Comparison of ENCODE assay signal across 1 cellular context in the genomic region with DNA sequence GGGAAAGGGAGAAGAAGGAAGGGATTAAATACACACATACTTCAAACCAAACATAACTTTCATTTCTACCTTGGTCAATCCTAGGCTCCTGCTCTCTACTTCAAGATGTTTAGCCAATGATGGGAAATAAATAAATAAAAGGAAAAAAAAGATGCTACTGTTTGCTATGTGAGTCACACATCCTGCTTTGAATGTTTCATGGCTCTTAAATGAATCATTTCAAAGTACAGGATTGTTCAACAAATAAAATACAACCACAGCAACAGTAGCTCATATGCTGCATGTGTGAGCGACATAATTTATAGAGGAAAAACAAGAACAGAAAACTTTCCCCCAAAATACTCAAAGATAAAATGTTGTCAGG.
TF ChIP-seq lines count a peak whose summit lies in the region.

No MANE protein-coding gene starts in this region.

TF ChIP-seq in HepG2, 621 proteins besides CTCF, POLR2A, EP300 and RAD21 (continued from another document and continues in another):
- TF ChIP-seq, protein P1, sequence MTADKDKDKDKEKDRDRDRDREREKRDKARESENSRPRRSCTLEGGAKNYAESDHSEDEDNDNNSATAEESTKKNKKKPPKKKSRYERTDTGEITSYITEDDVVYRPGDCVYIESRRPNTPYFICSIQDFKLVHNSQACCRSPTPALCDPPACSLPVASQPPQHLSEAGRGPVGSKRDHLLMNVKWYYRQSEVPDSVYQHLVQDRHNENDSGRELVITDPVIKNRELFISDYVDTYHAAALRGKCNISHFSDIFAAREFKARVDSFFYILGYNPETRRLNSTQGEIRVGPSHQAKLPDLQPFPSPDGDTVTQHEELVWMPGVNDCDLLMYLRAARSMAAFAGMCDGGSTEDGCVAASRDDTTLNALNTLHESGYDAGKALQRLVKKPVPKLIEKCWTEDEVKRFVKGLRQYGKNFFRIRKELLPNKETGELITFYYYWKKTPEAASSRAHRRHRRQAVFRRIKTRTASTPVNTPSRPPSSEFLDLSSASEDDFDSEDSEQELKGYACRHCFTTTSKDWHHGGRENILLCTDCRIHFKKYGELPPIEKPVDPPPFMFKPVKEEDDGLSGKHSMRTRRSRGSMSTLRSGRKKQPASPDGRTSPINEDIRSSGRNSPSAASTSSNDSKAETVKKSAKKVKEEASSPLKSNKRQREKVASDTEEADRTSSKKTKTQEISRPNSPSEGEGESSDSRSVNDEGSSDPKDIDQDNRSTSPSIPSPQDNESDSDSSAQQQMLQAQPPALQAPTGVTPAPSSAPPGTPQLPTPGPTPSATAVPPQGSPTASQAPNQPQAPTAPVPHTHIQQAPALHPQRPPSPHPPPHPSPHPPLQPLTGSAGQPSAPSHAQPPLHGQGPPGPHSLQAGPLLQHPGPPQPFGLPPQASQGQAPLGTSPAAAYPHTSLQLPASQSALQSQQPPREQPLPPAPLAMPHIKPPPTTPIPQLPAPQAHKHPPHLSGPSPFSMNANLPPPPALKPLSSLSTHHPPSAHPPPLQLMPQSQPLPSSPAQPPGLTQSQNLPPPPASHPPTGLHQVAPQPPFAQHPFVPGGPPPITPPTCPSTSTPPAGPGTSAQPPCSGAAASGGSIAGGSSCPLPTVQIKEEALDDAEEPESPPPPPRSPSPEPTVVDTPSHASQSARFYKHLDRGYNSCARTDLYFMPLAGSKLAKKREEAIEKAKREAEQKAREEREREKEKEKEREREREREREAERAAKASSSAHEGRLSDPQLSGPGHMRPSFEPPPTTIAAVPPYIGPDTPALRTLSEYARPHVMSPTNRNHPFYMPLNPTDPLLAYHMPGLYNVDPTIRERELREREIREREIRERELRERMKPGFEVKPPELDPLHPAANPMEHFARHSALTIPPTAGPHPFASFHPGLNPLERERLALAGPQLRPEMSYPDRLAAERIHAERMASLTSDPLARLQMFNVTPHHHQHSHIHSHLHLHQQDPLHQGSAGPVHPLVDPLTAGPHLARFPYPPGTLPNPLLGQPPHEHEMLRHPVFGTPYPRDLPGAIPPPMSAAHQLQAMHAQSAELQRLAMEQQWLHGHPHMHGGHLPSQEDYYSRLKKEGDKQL (CRISPR knock-in tag; IDR thresholded peaks at IDR 0.05; ENCODE audit: low read depth), result no peak
- TF ChIP-seq, protein P2, sequence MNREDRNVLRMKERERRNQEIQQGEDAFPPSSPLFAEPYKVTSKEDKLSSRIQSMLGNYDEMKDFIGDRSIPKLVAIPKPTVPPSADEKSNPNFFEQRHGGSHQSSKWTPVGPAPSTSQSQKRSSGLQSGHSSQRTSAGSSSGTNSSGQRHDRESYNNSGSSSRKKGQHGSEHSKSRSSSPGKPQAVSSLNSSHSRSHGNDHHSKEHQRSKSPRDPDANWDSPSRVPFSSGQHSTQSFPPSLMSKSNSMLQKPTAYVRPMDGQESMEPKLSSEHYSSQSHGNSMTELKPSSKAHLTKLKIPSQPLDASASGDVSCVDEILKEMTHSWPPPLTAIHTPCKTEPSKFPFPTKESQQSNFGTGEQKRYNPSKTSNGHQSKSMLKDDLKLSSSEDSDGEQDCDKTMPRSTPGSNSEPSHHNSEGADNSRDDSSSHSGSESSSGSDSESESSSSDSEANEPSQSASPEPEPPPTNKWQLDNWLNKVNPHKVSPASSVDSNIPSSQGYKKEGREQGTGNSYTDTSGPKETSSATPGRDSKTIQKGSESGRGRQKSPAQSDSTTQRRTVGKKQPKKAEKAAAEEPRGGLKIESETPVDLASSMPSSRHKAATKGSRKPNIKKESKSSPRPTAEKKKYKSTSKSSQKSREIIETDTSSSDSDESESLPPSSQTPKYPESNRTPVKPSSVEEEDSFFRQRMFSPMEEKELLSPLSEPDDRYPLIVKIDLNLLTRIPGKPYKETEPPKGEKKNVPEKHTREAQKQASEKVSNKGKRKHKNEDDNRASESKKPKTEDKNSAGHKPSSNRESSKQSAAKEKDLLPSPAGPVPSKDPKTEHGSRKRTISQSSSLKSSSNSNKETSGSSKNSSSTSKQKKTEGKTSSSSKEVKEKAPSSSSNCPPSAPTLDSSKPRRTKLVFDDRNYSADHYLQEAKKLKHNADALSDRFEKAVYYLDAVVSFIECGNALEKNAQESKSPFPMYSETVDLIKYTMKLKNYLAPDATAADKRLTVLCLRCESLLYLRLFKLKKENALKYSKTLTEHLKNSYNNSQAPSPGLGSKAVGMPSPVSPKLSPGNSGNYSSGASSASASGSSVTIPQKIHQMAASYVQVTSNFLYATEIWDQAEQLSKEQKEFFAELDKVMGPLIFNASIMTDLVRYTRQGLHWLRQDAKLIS (CRISPR knock-in tag; IDR thresholded peaks at IDR 0.05), result no peak
- TF ChIP-seq WIZ (CRISPR knock-in tag; IDR thresholded peaks at IDR 0.05) (no peak), FOXA1 (IDR thresholded peaks at IDR 0.05) (no peak), FOXA1 (CRISPR knock-in tag; IDR thresholded peaks at IDR 0.05) (0 out of 2 replicates have a peak, but pooled peaks have one; percentile 7), KLF13 (CRISPR knock-in tag; IDR thresholded peaks at IDR 0.05) (no peak), RXRB (CRISPR knock-in tag; IDR thresholded peaks at IDR 0.05; ENCODE audit: borderline replicate concordance) (no peak), ETV5 (CRISPR knock-in tag; IDR thresholded peaks at IDR 0.05; ENCODE audit: borderline replicate concordance) (peak; percentile 22; the same call in 1 of the 2 replicates), RCOR2 (CRISPR knock-in tag; IDR thresholded peaks at IDR 0.05) (no peak), KDM6A (CRISPR knock-in tag; IDR thresholded peaks at IDR 0.05; ENCODE audit: low read depth) (no peak), KDM1A (CRISPR knock-in tag; IDR thresholded peaks at IDR 0.05) (no peak), HMG20A (CRISPR knock-in tag; IDR thresholded peaks at IDR 0.05; ENCODE audit: borderline replicate concordance) (peak; percentile 22; the same call in 1 of the 2 replicates), ELF1 (CRISPR knock-in tag; IDR thresholded peaks at IDR 0.05) (no peak), ZSCAN31 (CRISPR knock-in tag; IDR thresholded peaks at IDR 0.05; ENCODE audit: low read depth) (no peak), GATAD2A (CRISPR knock-in tag; IDR thresholded peaks at IDR 0.05) (0 out of 2 replicates have a peak, but pooled peaks have one; percentile 40), ZSCAN21 (CRISPR knock-in tag; IDR thresholded peaks at IDR 0.05; ENCODE audit: borderline replicate concordance) (no peak), SMYD3 (CRISPR knock-in tag; IDR thresholded peaks at IDR 0.05) (no peak), ZNF12 (CRISPR knock-in tag; IDR thresholded peaks at IDR 0.05) (no peak), MED1 (CRISPR knock-in tag; IDR thresholded peaks at IDR 0.05) (no peak), KDM5B (CRISPR knock-in tag; IDR thresholded peaks at IDR 0.05; ENCODE audit: borderline replicate concordance) (no peak), KAT8 (CRISPR knock-in tag; IDR thresholded peaks at IDR 0.05) (no peak), FLYWCH1 (CRISPR knock-in tag; IDR thresholded peaks at IDR 0.05) (no peak), NFKB2 (CRISPR knock-in tag; IDR thresholded peaks at IDR 0.05; ENCODE audit: borderline replicate concordance) (no peak), KLF9 (CRISPR knock-in tag; IDR thresholded peaks at IDR 0.05; ENCODE audit: low read depth) (no peak), NRL (CRISPR knock-in tag; IDR thresholded peaks at IDR 0.05; ENCODE audit: borderline replicate concordance) (no peak), ZNF891 (CRISPR knock-in tag; IDR thresholded peaks at IDR 0.05) (no peak), RFX1 (IDR thresholded peaks at IDR 0.05) (no peak)
- TF ChIP-seq, protein P3, sequence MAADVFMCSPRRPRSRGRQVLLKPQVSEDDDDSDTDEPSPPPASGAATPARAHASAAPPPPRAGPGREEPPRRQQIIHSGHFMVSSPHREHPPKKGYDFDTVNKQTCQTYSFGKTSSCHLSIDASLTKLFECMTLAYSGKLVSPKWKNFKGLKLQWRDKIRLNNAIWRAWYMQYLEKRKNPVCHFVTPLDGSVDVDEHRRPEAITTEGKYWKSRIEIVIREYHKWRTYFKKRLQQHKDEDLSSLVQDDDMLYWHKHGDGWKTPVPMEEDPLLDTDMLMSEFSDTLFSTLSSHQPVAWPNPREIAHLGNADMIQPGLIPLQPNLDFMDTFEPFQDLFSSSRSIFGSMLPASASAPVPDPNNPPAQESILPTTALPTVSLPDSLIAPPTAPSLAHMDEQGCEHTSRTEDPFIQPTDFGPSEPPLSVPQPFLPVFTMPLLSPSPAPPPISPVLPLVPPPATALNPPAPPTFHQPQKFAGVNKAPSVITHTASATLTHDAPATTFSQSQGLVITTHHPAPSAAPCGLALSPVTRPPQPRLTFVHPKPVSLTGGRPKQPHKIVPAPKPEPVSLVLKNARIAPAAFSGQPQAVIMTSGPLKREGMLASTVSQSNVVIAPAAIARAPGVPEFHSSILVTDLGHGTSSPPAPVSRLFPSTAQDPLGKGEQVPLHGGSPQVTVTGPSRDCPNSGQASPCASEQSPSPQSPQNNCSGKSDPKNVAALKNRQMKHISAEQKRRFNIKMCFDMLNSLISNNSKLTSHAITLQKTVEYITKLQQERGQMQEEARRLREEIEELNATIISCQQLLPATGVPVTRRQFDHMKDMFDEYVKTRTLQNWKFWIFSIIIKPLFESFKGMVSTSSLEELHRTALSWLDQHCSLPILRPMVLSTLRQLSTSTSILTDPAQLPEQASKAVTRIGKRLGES (CRISPR knock-in tag; IDR thresholded peaks at IDR 0.05; ENCODE audit: borderline replicate concordance), result no peak
- TF ChIP-seq, protein P4, sequence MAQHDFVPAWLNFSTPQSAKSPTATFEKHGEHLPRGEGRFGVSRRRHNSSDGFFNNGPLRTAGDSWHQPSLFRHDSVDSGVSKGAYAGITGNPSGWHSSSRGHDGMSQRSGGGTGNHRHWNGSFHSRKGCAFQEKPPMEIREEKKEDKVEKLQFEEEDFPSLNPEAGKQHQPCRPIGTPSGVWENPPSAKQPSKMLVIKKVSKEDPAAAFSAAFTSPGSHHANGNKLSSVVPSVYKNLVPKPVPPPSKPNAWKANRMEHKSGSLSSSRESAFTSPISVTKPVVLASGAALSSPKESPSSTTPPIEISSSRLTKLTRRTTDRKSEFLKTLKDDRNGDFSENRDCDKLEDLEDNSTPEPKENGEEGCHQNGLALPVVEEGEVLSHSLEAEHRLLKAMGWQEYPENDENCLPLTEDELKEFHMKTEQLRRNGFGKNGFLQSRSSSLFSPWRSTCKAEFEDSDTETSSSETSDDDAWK (CRISPR knock-in tag; IDR thresholded peaks at IDR 0.05), result no peak
- TF ChIP-seq, protein P5, sequence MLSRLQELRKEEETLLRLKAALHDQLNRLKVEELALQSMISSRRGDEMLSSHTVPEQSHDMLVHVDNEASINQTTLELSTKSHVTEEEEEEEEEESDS (CRISPR knock-in tag; IDR thresholded peaks at IDR 0.05; ENCODE audit: borderline replicate concordance), result no peak
- TF ChIP-seq, protein P6, sequence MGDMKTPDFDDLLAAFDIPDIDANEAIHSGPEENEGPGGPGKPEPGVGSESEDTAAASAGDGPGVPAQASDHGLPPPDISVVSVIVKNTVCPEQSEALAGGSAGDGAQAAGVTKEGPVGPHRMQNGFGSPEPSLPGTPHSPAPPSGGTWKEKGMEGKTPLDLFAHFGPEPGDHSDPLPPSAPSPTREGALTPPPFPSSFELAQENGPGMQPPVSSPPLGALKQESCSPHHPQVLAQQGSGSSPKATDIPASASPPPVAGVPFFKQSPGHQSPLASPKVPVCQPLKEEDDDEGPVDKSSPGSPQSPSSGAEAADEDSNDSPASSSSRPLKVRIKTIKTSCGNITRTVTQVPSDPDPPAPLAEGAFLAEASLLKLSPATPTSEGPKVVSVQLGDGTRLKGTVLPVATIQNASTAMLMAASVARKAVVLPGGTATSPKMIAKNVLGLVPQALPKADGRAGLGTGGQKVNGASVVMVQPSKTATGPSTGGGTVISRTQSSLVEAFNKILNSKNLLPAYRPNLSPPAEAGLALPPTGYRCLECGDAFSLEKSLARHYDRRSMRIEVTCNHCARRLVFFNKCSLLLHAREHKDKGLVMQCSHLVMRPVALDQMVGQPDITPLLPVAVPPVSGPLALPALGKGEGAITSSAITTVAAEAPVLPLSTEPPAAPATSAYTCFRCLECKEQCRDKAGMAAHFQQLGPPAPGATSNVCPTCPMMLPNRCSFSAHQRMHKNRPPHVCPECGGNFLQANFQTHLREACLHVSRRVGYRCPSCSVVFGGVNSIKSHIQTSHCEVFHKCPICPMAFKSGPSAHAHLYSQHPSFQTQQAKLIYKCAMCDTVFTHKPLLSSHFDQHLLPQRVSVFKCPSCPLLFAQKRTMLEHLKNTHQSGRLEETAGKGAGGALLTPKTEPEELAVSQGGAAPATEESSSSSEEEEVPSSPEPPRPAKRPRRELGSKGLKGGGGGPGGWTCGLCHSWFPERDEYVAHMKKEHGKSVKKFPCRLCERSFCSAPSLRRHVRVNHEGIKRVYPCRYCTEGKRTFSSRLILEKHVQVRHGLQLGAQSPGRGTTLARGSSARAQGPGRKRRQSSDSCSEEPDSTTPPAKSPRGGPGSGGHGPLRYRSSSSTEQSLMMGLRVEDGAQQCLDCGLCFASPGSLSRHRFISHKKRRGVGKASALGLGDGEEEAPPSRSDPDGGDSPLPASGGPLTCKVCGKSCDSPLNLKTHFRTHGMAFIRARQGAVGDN (CRISPR knock-in tag; IDR thresholded peaks at IDR 0.05), result no peak
- TF ChIP-seq, protein P7, sequence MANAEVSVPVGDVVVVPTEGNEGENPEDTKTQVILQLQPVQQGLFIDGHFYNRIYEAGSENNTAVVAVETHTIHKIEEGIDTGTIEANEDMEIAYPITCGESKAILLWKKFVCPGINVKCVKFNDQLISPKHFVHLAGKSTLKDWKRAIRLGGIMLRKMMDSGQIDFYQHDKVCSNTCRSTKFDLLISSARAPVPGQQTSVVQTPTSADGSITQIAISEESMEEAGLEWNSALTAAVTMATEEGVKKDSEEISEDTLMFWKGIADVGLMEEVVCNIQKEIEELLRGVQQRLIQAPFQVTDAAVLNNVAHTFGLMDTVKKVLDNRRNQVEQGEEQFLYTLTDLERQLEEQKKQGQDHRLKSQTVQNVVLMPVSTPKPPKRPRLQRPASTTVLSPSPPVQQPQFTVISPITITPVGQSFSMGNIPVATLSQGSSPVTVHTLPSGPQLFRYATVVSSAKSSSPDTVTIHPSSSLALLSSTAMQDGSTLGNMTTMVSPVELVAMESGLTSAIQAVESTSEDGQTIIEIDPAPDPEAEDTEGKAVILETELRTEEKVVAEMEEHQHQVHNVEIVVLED (CRISPR knock-in tag; IDR thresholded peaks at IDR 0.05; ENCODE audit: borderline replicate concordance), result no peak
- TF ChIP-seq, protein P8, sequence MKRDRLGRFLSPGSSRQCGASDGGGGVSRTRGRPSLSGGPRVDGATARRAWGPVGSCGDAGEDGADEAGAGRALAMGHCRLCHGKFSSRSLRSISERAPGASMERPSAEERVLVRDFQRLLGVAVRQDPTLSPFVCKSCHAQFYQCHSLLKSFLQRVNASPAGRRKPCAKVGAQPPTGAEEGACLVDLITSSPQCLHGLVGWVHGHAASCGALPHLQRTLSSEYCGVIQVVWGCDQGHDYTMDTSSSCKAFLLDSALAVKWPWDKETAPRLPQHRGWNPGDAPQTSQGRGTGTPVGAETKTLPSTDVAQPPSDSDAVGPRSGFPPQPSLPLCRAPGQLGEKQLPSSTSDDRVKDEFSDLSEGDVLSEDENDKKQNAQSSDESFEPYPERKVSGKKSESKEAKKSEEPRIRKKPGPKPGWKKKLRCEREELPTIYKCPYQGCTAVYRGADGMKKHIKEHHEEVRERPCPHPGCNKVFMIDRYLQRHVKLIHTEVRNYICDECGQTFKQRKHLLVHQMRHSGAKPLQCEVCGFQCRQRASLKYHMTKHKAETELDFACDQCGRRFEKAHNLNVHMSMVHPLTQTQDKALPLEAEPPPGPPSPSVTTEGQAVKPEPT (CRISPR knock-in tag; IDR thresholded peaks at IDR 0.05; ENCODE audit: low read depth), result no peak
- TF ChIP-seq, protein P9, sequence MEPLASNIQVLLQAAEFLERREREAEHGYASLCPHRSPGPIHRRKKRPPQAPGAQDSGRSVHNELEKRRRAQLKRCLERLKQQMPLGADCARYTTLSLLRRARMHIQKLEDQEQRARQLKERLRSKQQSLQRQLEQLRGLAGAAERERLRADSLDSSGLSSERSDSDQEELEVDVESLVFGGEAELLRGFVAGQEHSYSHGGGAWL (CRISPR knock-in tag; IDR thresholded peaks at IDR 0.05), result no peak
